ENCODE assay signal across 7 cellular contexts in the genomic region with DNA sequence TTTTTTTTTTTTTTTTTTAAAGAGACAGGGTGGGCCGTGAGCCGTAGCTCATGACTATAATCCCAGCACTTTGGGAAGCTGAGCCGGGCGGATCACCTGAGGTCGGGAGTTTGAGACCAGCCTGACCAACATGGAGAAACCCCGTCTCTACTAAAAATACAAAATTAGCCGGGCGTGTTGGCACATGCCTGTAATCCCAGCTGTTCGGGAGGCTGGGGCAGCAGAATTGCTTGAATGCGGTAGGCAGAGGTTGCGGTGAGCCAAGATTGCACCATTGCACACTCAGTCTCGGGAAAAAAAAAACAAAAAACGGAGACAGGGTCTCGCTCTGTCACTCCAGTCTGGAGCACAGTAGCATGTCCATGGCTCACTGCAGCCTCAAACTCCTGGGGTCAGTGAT. TPM values are rescaled to one million over a fixed set of nuclear protein-coding genes. Genes with fewer than 3 reads are reported as not detected.
"Had no signal": no experiment of that assay in that cellular context is flagged by ENCODE, and none has a peak within 500 bp of the region (broad histone marks: within the 10 kb centered on the region; RNA-seq: fewer than 3 reads in every experiment).

No MANE protein-coding gene starts in this region.

RNA-seq across cellular contexts. Expression of gene MOGAT3, which starts 40.8 kb away (rescaled TPM):
- total RNA-seq: aorta; heart right ventricle; left ventricle myocardium superior; natural killer cell treated with Interleukin-12 subunit alpha and Interleukin-12 subunit beta and Interleukin-15 and Interleukin-18, amount 100 ng/mL, for 72 hours; pancreas; T-helper 17 cell; upper lobe of right lung had no signal
- polyA plus RNA-seq: heart right ventricle, pancreas had no signal
